12 cellular contexts compared by ENCODE assay signal in genomic region chr9:111974092-111974681, GRCh38.
DNase-seq lines count a peak whose midpoint lies in the region; ATAC-seq, FAIRE-seq and TF ChIP-seq lines count a peak whose summit lies in the region.
"Had no signal": no experiment of that assay in that cellular context is flagged by ENCODE, and none has a peak within 500 bp of the region (broad histone marks: within the 10 kb centered on the region; RNA-seq: fewer than 3 reads in every experiment).

No MANE protein-coding gene starts in this region.

- no peak for FAIRE-seq in kidney (lab: Jason Lieb, UNC)

- ATAC-seq in GM18858 (IDR thresholded peaks at IDR 0.05; ENCODE audit: unreplicated experiment): no peak
- no peak for ATAC-seq in GM21515 (IDR thresholded peaks at IDR 0.05; ENCODE audit: unreplicated experiment)

- TF ChIP-seq RAD21 in Ishikawa (IDR thresholded peaks at IDR 0.05; ENCODE audit: low read depth): no peak

- peaks cover 11% of the 10 kb centered on the region in 2 donors for H3K4me1 ChIP-seq in kidney (ENCODE audit: control insufficient read depth in 1 of 2, insufficient read depth in 1 of 2, low read depth in 1 of 2, low read length in 2 of 2)
- H3K4me1 ChIP-seq: BE2C had no signal

- H3K4me3 ChIP-seq in kidney (ENCODE audit: low read length in 2 of 2): peak overlapping the region in 1 of 2 donors; percentile 13
- H3K4me3 ChIP-seq: lung, upper lobe of left lung had no signal

- TF ChIP-seq CTCF in kidney (IDR thresholded peaks at IDR 0.05; ENCODE audit: borderline replicate concordance, extremely low read depth, insufficient read depth): no peak

- H3K27ac ChIP-seq in kidney (ENCODE audit: low read depth in 2 of 2, low read length in 2 of 2): peak overlapping the region; percentile 79 to 95
- H3K27ac ChIP-seq: upper lobe of left lung had no signal

- intact Hi-C loops in kidney (cut with DNase I): no loop called here

- H3K9me3 ChIP-seq in kidney (ENCODE audit: control insufficient read depth in 1 of 2, low read length in 2 of 2): no peaks in the 10 kb centered on the region
- H3K9me3 ChIP-seq: BE2C, upper lobe of left lung had no signal

- no peaks in the 10 kb centered on the region for H3K36me3 ChIP-seq in kidney (ENCODE audit: control insufficient read depth in 1 of 2, insufficient read depth in 2 of 2, low read length in 2 of 2)
- H3K36me3 ChIP-seq: BE2C, upper lobe of left lung had no signal

- DNase-seq in A172 (ENCODE audit: low spot score) (peak; percentile 21), SHP77 treated with DMSO at 0.1 percent for 48 hours (lab: John Stamatoyannopoulos, UW) (peak; percentile 49), kidney (no peak), GM19238 (ENCODE audit: insufficient read length, low spot score) (no peak), hypothalamus (lab: John Stamatoyannopoulos, UW) (no peak)
- DNase-seq: BE2C; effector CD8-positive, alpha-beta T cell; upper lobe of left lung had no signal

- TF ChIP-seq EP300 in Ishikawa (IDR thresholded peaks at IDR 0.05; ENCODE audit: borderline replicate concordance): no peak

- peak overlapping the region in 1 of 2 donors; percentile 47 for H3K9ac ChIP-seq in kidney (ENCODE audit: low read length in 2 of 2)

TF ChIP-seq in Ishikawa, 13 proteins besides CTCF, POLR2A, EP300 and RAD21:
- no peak for TF ChIP-seq CEBPB (IDR thresholded peaks at IDR 0.05)
- peak; percentile 43 for TF ChIP-seq NFIC (IDR thresholded peaks at IDR 0.05)
- no peak for TF ChIP-seq EGR1 (IDR thresholded peaks at IDR 0.05)
- 0 out of 2 replicates have a peak, but pooled peaks have one; percentile 9 for TF ChIP-seq TEAD4 (IDR thresholded peaks at IDR 0.05)
- peak; percentile 68 for TF ChIP-seq MAX (IDR thresholded peaks at IDR 0.05)
- no peak for TF ChIP-seq CREB1 (IDR thresholded peaks at IDR 0.05; ENCODE audit: low read depth)
- no peak for TF ChIP-seq YY1 (IDR thresholded peaks at IDR 0.05; ENCODE audit: low read depth)

Comparison
In these comparisons a context has a peak if more than half of its experiments do, and no peak if none do; other contexts are left out.
1. DNase-seq: peak in A172 (single experiment) and SHP77 treated with DMSO at 0.1 percent for 48 hours (single experiment); none in kidney (single experiment), GM19238 (single experiment) and hypothalamus (0 of 51).